ENCODE assay signal across 17 cellular contexts in the genomic region with DNA sequence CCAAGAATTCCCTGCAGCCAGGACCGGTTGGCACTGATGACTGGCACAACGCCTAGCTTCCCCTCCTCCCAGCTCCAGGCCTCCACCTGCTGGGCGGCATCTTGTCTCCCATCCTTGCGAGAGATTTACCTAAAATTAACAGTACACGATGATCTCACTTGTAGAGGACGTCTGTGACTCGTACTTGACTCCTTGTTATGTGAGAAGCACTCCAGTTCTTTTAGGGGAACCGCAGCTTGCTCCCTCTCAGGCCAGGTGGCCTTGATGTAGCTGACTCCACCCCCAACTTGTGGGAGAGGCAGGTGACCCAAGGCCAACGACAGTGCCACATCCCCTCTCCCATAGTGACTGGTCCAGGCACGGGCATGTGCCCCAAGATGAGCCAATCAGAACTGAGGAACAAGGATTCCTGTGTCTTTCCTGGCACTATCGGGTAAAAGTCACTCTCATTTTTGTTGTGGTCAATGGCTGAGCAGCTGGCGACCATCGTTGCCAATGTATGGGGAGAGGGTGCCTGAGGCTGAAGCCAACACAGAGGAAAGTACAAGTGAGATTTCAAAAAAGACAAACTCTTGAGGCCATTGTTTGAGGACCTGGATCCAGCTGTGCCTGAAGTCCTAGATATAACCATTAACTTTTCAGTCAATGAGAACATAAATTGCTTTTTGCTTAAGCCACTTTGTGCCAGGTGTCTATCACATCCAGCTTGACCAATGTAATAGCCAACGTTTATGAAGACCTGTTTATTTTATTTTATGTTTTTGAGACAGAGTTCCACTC.
DNase-seq lines count a peak whose midpoint lies in the region; ATAC-seq lines count a peak whose summit lies in the region.
"Had no signal": no experiment of that assay in that cellular context is flagged by ENCODE, and none has a peak within 500 bp of the region (broad histone marks: within the 10 kb centered on the region; RNA-seq: fewer than 3 reads in every experiment).

No MANE protein-coding gene starts in this region.

- no peak overlapping the region for H3K14ac ChIP-seq in neuronal stem cell (ENCODE audit: low read length)

- peak overlapping the region; percentile 7 for H2BK12ac ChIP-seq in neuronal stem cell (ENCODE audit: low read length)

- no peak overlapping the region for H2BK120ac ChIP-seq in neuronal stem cell (ENCODE audit: low read depth, low read length)

- no peak overlapping the region for H4K8ac ChIP-seq in neuronal stem cell (ENCODE audit: low read depth, low read length)

- no CpG with 5 or more reads among the region's 14 CpGs for WGBS in neuronal stem cell (ENCODE audit: extremely low coverage in 2 of 2, insufficient read length in 2 of 2, insufficient replicate concordance in 1 of 2), 2 donors
- WGBS in aorta, 2 donors = 47 to 50% methylated on average over 14 of the region's 14 CpGs

- DNase-seq in DMS53 (lab: John Stamatoyannopoulos, UW) (peak; percentile 62), DMS53 treated with DMSO at 0.1 percent for 48 hours (lab: John Stamatoyannopoulos, UW; ENCODE audit: unreplicated experiment) (no peak), NCI-H1694 treated with DMSO at 0.1 percent for 48 hours (lab: John Stamatoyannopoulos, UW) (peak; percentile 55), SW480 (ENCODE audit: low spot score) (peak; percentile 40), neuronal stem cell (ENCODE audit: low spot score) (no peak), aorta (no peak)
- DNase-seq: activated CD8-positive, alpha-beta memory T cell treated with anti-CD3 and anti-CD28 coated beads for 24 hours; esophagus squamous epithelium; hippocampal formation; NCI-H1930; occipital lobe; Peyer's patch; T1000 had no signal

- ATAC-seq in GM19395 (IDR thresholded peaks at IDR 0.05; ENCODE audit: unreplicated experiment) (no peak), aorta (ENCODE audit: low FRiP score) (no peak), GM21723 (IDR thresholded peaks at IDR 0.05; ENCODE audit: unreplicated experiment) (no peak)
- ATAC-seq: activated naive CD4-positive, alpha-beta T cell treated with anti-CD3 and anti-CD28 coated beads, Interleukin-2, amount 50 U/mL, for 72 hours had no signal

- H2BK15ac ChIP-seq in neuronal stem cell (ENCODE audit: low read length) = no peak overlapping the region

- no peaks in the 10 kb centered on the region for H3K79me1 ChIP-seq in neuronal stem cell (ENCODE audit: low read depth, low read length)

- H3K23ac ChIP-seq in neuronal stem cell (ENCODE audit: low read depth, low read length, poor library complexity) = no peak overlapping the region

- H2AK5ac ChIP-seq in neuronal stem cell (ENCODE audit: low read depth, low read length) = no peak overlapping the region

- no peak overlapping the region for H3K18ac ChIP-seq in neuronal stem cell (ENCODE audit: low read length)

- H3K4me1 ChIP-seq in neuronal stem cell (ENCODE audit: control insufficient read depth in 2 of 2, insufficient read depth in 1 of 2, low read depth in 1 of 2, low read length in 2 of 2) (peaks cover 3 to 7% of the 10 kb centered on the region in 2 donors), aorta (ENCODE audit: control insufficient read depth in 1 of 2, insufficient read depth in 2 of 2, low read length in 2 of 2) (no peaks in the 10 kb centered on the region)
- H3K4me1 ChIP-seq: esophagus squamous epithelium, Peyer's patch had no signal

- H3K36me3 ChIP-seq in neuronal stem cell (replicated peaks in 1 of 2; ENCODE audit: control insufficient read depth in 2 of 2, insufficient read depth in 2 of 2, low read length in 2 of 2) = no peaks in the 10 kb centered on the region
- no peaks in the 10 kb centered on the region for H3K36me3 ChIP-seq in aorta (ENCODE audit: control insufficient read depth in 1 of 2, insufficient read depth in 2 of 2, low read length in 1 of 2)
- H3K36me3 ChIP-seq: esophagus squamous epithelium, Peyer's patch had no signal

- no peak overlapping the region for H4K91ac ChIP-seq in neuronal stem cell (ENCODE audit: low read depth, low read length, poor library complexity)

- H3K9me3 ChIP-seq in neuronal stem cell (replicated peaks in 1 of 2; ENCODE audit: control insufficient read depth in 2 of 2, insufficient read depth in 1 of 2, low read depth in 1 of 2, low read length in 2 of 2) (no peaks in the 10 kb centered on the region), aorta (ENCODE audit: control insufficient read depth, low read length) (peaks cover 5% of the 10 kb centered on the region)
- H3K9me3 ChIP-seq: esophagus squamous epithelium, Peyer's patch had no signal

- H3K4me2 ChIP-seq in neuronal stem cell (ENCODE audit: insufficient read depth, low read length, poor library complexity, severe bottlenecking) = no peak overlapping the region

- H3K4ac ChIP-seq in neuronal stem cell (ENCODE audit: low read length) = no peak overlapping the region

- no peak overlapping the region for H2AFZ ChIP-seq in neuronal stem cell (ENCODE audit: low read length)

- H3K9ac ChIP-seq in neuronal stem cell (ENCODE audit: low read depth, low read length, poor library complexity) = no peak overlapping the region

- no peaks in the 10 kb centered on the region for H3K27me3 ChIP-seq in neuronal stem cell (ENCODE audit: control insufficient read depth in 3 of 3, insufficient read depth in 3 of 3, low read depth in 1 of 3, low read length in 3 of 3)
- H3K27me3 ChIP-seq in aorta (ENCODE audit: control insufficient read depth in 1 of 2, insufficient read depth in 2 of 2, low read length in 1 of 2) = no peaks in the 10 kb centered on the region
- H3K27me3 ChIP-seq: Peyer's patch had no signal

- H3K27ac ChIP-seq in neuronal stem cell (replicated peaks; ENCODE audit: low read length) = no peak overlapping the region
- no peak overlapping the region for H3K27ac ChIP-seq in aorta (ENCODE audit: low read depth in 1 of 2, low read length in 2 of 2)
- H3K27ac ChIP-seq: esophagus squamous epithelium, Peyer's patch had no signal

- peak overlapping the region in 1 of 2 donors; percentile 9 for H3K4me3 ChIP-seq in neuronal stem cell (ENCODE audit: low read length in 2 of 2)
- no peak overlapping the region for H3K4me3 ChIP-seq in aorta (ENCODE audit: low read length in 2 of 2)
- H3K4me3 ChIP-seq: esophagus squamous epithelium, lung, Peyer's patch had no signal

- intact Hi-C loops in aorta (cut with DNase I) = no loop called here

- no peak overlapping the region for H2BK5ac ChIP-seq in neuronal stem cell (ENCODE audit: low read length)

Comparison
In these comparisons a context has a peak if more than half of its experiments do, and no peak if none do; other contexts are left out.
1. DNase-seq: peak in DMS53 (single experiment), NCI-H1694 treated with DMSO at 0.1 percent for 48 hours (single experiment) and SW480 (single experiment); none in DMS53 treated with DMSO at 0.1 percent for 48 hours (single experiment), neuronal stem cell (single experiment) and aorta (0 of 2).